ENCODE assay signal across 8 cellular contexts in the genomic region with DNA sequence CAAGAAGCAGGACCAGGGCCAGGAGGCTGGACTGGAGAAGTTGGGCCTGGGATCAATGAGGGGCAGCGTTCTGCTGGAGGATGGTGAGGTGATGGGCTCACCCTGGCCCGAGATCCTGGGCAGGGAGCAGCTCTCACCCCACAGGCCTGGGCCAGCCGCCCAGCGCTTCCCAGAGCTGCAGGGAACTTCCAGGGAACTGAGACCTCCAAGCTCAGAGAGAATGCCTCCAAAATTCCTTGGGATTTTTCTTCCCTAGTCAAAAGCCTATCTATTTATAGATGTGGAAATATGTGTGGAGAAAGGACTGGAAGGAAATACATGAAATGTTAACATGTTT.
A peak's percentile ranks its signal among the peaks of the same experiment; 100 is the strongest.
DNase-seq lines count a peak whose midpoint lies in the region; ATAC-seq, FAIRE-seq and TF ChIP-seq lines count a peak whose summit lies in the region.

No MANE protein-coding gene starts in this region.

- dilution Hi-C loops in endothelial cell of umbilical vein (cut with MboI; ENCODE audit: extremely low pct_ligation_motif_present, low sequenced_read_pairs), result no loop called here

- BruUV-seq in endothelial cell of umbilical vein (replicated peaks; lab: Mats Ljungman, UMichigan), result no TSS peak

- peaks cover 15% of the 10 kb centered on the region for H3K4me1 ChIP-seq in HUES6 (ENCODE audit: control insufficient read depth, insufficient read depth, low read length)
- H3K4me1 ChIP-seq in endothelial cell of umbilical vein (ENCODE audit: control insufficient read depth, extremely low read depth, insufficient read depth, low read length), result peaks cover 20% of the 10 kb centered on the region

- H3K9me1 ChIP-seq in endothelial cell of umbilical vein (replicated peaks; ENCODE audit: control insufficient read depth, extremely low read depth, insufficient read depth, low read length), result no peaks in the 10 kb centered on the region

- H4K20me1 ChIP-seq in endothelial cell of umbilical vein (replicated peaks; ENCODE audit: control insufficient read depth, extremely low read depth, insufficient read depth, low read length), result no peaks in the 10 kb centered on the region

- intact Hi-C loops in endothelial cell of umbilical vein (cut with micrococcal nuclease), result loop anchor here (1.0 kb wide), 3 partner anchors 12 to 27 kb away; no protein-coding TSS in a partner anchor

- POLR2A ChIA-PET in endothelial cell of umbilical vein (lab: Charles Lee), result no interaction called here

- no peak for TF ChIP-seq POLR2A in endothelial cell of umbilical vein (IDR thresholded peaks at IDR 0.05; ENCODE audit: low read depth, low read length)

- DNase-seq in EL, result peak; percentile 53
- DNase-seq in endothelial cell of umbilical vein (ENCODE audit: low read depth, low spot score), result peak; percentile 76
- no peak for DNase-seq in omental fat pad (ENCODE audit: low spot score)
- DNase-seq in T1000 (lab: John Stamatoyannopoulos, UW), result no peak
- no peak for DNase-seq in GM13976 (ENCODE audit: low spot score)

- H3K27ac ChIP-seq in HUES6 (ENCODE audit: low read depth, low read length) (peak overlapping the region; percentile 56; the same call in 1 of the 2 replicates), endothelial cell of umbilical vein (ENCODE audit: insufficient read depth, low read depth, low read length) (peak overlapping the region; percentile 80)

- H3K79me2 ChIP-seq in endothelial cell of umbilical vein (ENCODE audit: control insufficient read depth, insufficient read depth, low read length), result no peaks in the 10 kb centered on the region

- CTCF ChIA-PET in endothelial cell of umbilical vein (lab: Charles Lee), result interaction anchor here (0.7 to 1.7 kb wide), 10 partner anchors 8 to 73 kb away, joined by 3 to 14 read pairs (median 4); no protein-coding TSS in a partner anchor

- in situ Hi-C loops in GM13976 (cut with MboI; ENCODE audit: low sequenced_read_pairs, unreplicated experiment), result no loop called here

- H2AFZ ChIP-seq in endothelial cell of umbilical vein (ENCODE audit: low read depth, low read length), result peak overlapping the region; percentile 80

- ATAC-seq in omental fat pad (ENCODE audit: low FRiP score) (peak; percentile 74), HG02973 (IDR thresholded peaks at IDR 0.05; ENCODE audit: unreplicated experiment) (no peak), HG03457 (IDR thresholded peaks at IDR 0.05; ENCODE audit: unreplicated experiment) (no peak)

- H3K4me3 ChIP-seq in HUES6 (ENCODE audit: low read depth, low read length), result no peak overlapping the region
- no peak overlapping the region for H3K4me3 ChIP-seq in endothelial cell of umbilical vein (replicated peaks in 1 of 3; ENCODE audit: insufficient read depth in 1 of 3, low read depth in 1 of 3, low read length in 3 of 3)

- H3K9ac ChIP-seq in HUES6 (ENCODE audit: low read length), result no peak overlapping the region
- peak overlapping the region; percentile 27 for H3K9ac ChIP-seq in endothelial cell of umbilical vein (replicated peaks; ENCODE audit: extremely low read depth, insufficient read depth, low read length)

- H3K27me3 ChIP-seq in HUES6 (ENCODE audit: control insufficient read depth, insufficient read depth, low read length) (no peaks in the 10 kb centered on the region), endothelial cell of umbilical vein (ENCODE audit: control insufficient read depth in 2 of 2, insufficient read depth in 2 of 2, low read length in 2 of 2) (no peaks in the 10 kb centered on the region)

- TF ChIP-seq CTCF in endothelial cell of umbilical vein (IDR thresholded peaks at IDR 0.05; ENCODE audit: extremely low read depth in 1 of 2, insufficient read depth in 1 of 2, low read depth in 1 of 2, low read length in 2 of 2) (no peak), omental fat pad (IDR thresholded peaks at IDR 0.05) (no peak), GM13976 (IDR thresholded peaks at IDR 0.05; ENCODE audit: borderline replicate concordance, control extremely low read depth, extremely low read depth, insufficient read depth, missing control alignments) (no peak)

- H3K36me3 ChIP-seq in HUES6 (ENCODE audit: control insufficient read depth, insufficient read depth, low read length) (no peaks in the 10 kb centered on the region), endothelial cell of umbilical vein (ENCODE audit: control insufficient read depth in 2 of 2, extremely low read depth in 1 of 2, insufficient read depth in 2 of 2, low read length in 2 of 2) (no peaks in the 10 kb centered on the region)

- peak overlapping the region; percentile 20 for H3K4me2 ChIP-seq in endothelial cell of umbilical vein (ENCODE audit: insufficient read depth, low read length)

- peak; percentile 75 for FAIRE-seq in endothelial cell of umbilical vein (lab: Jason Lieb, UNC)

- H3K9me3 ChIP-seq in HUES6 (ENCODE audit: control insufficient read depth, insufficient read depth, low read depth, low read length), result no peaks in the 10 kb centered on the region
- no peaks in the 10 kb centered on the region for H3K9me3 ChIP-seq in endothelial cell of umbilical vein (replicated peaks; ENCODE audit: control insufficient read depth, insufficient read depth, low read length)

TF ChIP-seq in endothelial cell of umbilical vein, 7 proteins besides CTCF, POLR2A, EP300 and RAD21:
- TF ChIP-seq POLR2AphosphoS5 (IDR thresholded peaks at IDR 0.05; ENCODE audit: insufficient read depth, low read depth, low read length) (no peak), MAX (IDR thresholded peaks at IDR 0.05; ENCODE audit: insufficient read depth, insufficient read length) (no peak), EZH2 (IDR thresholded peaks at IDR 0.05; ENCODE audit: borderline replicate concordance, low read depth, low read length, severe bottlenecking) (no peak), FOS (IDR thresholded peaks at IDR 0.05; ENCODE audit: borderline replicate concordance, insufficient read depth, low read length) (no peak), GATA2 (IDR thresholded peaks at IDR 0.05; ENCODE audit: insufficient read depth, insufficient read length, low read depth, low read length) (no peak), MYC (IDR thresholded peaks at IDR 0.05; ENCODE audit: low read depth, low read length) (no peak), JUN (IDR thresholded peaks at IDR 0.05; ENCODE audit: borderline replicate concordance, insufficient read depth, insufficient read length, low read depth) (no peak)

Comparison
In these comparisons a context has a peak if more than half of its experiments do, and no peak if none do; other contexts are left out.
1. DNase-seq: peak in EL (single experiment) and endothelial cell of umbilical vein (single experiment); none in omental fat pad (single experiment), T1000 (single experiment) and GM13976 (single experiment).